ENCODE assay signal across 8 cellular contexts in genomic region chr1:110337704-110338199, GRCh38. TPM values are rescaled to one million over a fixed set of nuclear protein-coding genes. Genes with fewer than 3 reads are reported as not detected.
A peak's percentile ranks its signal among the peaks of the same experiment; 100 is the strongest.
DNase-seq lines count a peak whose midpoint lies in the region; ATAC-seq and TF ChIP-seq lines count a peak whose summit lies in the region.

No MANE protein-coding gene starts in this region.

- in situ Hi-C loops in astrocyte of the cerebellum (cut with HindIII; ENCODE audit: low sequenced_read_pairs): no loop called here

- TF ChIP-seq CTCF in HFF-Myc (IDR thresholded peaks at IDR 0.05; ENCODE audit: low read depth, low read length, missing control alignments): no peak
- TF ChIP-seq CTCF in astrocyte of the cerebellum (IDR thresholded peaks at IDR 0.05; ENCODE audit: low read depth, low read length, missing control alignments): no peak

- peak overlapping the region; percentile 88 for H3K9ac ChIP-seq in SK-N-MC (ENCODE audit: insufficient read length)

- no peaks in the 10 kb centered on the region for H3K27me3 Mint-ChIP-seq in activated T-helper 17 cell treated with anti-CD3 and anti-CD28 coated beads, Interleukin-2, amount 50 U/mL, for 72 hours

- peaks cover 5% of the 10 kb centered on the region for H3K36me3 Mint-ChIP-seq in activated T-helper 17 cell treated with anti-CD3 and anti-CD28 coated beads, Interleukin-2, amount 50 U/mL, for 72 hours (ENCODE audit: low read depth)

- H3K4me3 ChIP-seq in HFF-Myc (replicated peaks; ENCODE audit: low read depth, low read length): peak overlapping the region; percentile 78
- peak overlapping the region; percentile 96 for H3K4me3 ChIP-seq in SK-N-MC
- H3K4me3 ChIP-seq in astrocyte of the cerebellum (ENCODE audit: low read depth, low read length): peak overlapping the region; percentile 84

- peaks cover 28% of the 10 kb centered on the region for H3K36me3 ChIP-seq in SK-N-MC (ENCODE audit: insufficient read depth, low read length)

- no peak overlapping the region for H3K27ac Mint-ChIP-seq in activated T-helper 17 cell treated with anti-CD3 and anti-CD28 coated beads, Interleukin-2, amount 50 U/mL, for 72 hours

- ATAC-seq in GM19023 (IDR thresholded peaks at IDR 0.05; ENCODE audit: unreplicated experiment): no peak
- no peak for ATAC-seq in activated T-helper 17 cell treated with anti-CD3 and anti-CD28 coated beads, Interleukin-2, amount 50 U/mL, for 72 hours (replicated peaks)

- peak overlapping the region; percentile 95 for H3K27ac ChIP-seq in SK-N-MC

- no peaks in the 10 kb centered on the region for H3K9me3 Mint-ChIP-seq in activated T-helper 17 cell treated with anti-CD3 and anti-CD28 coated beads, Interleukin-2, amount 50 U/mL, for 72 hours

- peaks cover 19% of the 10 kb centered on the region for H3K4me1 Mint-ChIP-seq in activated T-helper 17 cell treated with anti-CD3 and anti-CD28 coated beads, Interleukin-2, amount 50 U/mL, for 72 hours

- DNase-seq in Ammon's horn (ENCODE audit: low spot score) (peak; percentile 22), HFF-Myc (ENCODE audit: extremely low read depth, low read depth) (no peak), SK-N-MC (ENCODE audit: low read depth, low spot score) (no peak), astrocyte of the cerebellum (ENCODE audit: low read depth) (no peak), islet precursor cell (peak; percentile 76)
- peak; percentile 45 to 50 for DNase-seq in stimulated activated CD4-positive, alpha-beta T cell treated with anti-CD3 and anti-CD28 coated beads, Interleukin-2, amount 100 ng/mL, for 24 hours

- H3K9me3 ChIP-seq in SK-N-MC (ENCODE audit: low read depth, low read length): peaks cover 4% of the 10 kb centered on the region; the same call in 1 of the 2 replicates

- no peak overlapping the region for H3K4me3 Mint-ChIP-seq in activated T-helper 17 cell treated with anti-CD3 and anti-CD28 coated beads, Interleukin-2, amount 50 U/mL, for 72 hours

RNA-seq across cellular contexts. Expression of gene RBM15, which starts 1.4 kb away (rescaled TPM):
- 10 to 100 TPM; 61.8 to 86.2 TPM for total RNA-seq in activated T-helper 17 cell treated with anti-CD3 and anti-CD28 coated beads, Interleukin-2, amount 50 U/mL, for 72 hours

RNA-seq across cellular contexts. Expression of gene SLC16A4, which starts 53.1 kb away (rescaled TPM):
- total RNA-seq in activated T-helper 17 cell treated with anti-CD3 and anti-CD28 coated beads, Interleukin-2, amount 50 U/mL, for 72 hours: under 1 TPM; 0.19 to 0.58 TPM

Comparison
In these comparisons a context has a peak if more than half of its experiments do, and no peak if none do; other contexts are left out.
1. DNase-seq: peak in Ammon's horn (single experiment), islet precursor cell (single experiment) and stimulated activated CD4-positive, alpha-beta T cell treated with anti-CD3 and anti-CD28 coated beads, Interleukin-2, amount 100 ng/mL, for 24 hours (2 of 2); none in HFF-Myc (single experiment), SK-N-MC (single experiment) and astrocyte of the cerebellum (single experiment).
2. Peak in every context shown above with its lines, with median percentiles within 50 percentile points of each other: H3K4me3 ChIP-seq.